Comparison of ENCODE assay signal across 21 cellular contexts in the genomic region with DNA sequence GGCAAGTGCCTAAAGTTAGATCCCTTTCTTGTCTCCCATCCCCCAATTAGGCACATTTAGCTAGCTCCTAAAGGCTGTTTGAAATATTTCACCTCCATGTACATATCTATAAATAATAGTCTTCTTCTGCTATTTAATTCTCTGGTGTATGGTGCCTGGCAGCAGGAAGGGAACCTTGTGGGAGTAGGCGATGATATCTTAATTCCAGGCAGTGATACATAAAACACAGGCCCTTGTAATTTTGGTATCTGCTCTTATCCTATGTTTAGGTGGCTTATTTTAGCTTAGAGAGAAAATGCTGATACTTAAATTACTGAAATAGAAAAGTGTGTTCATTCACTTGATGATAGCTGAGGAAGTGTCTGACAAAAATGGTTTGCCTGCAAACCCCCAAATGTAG.
DNase-seq lines count a peak whose midpoint lies in the region; ATAC-seq and TF ChIP-seq lines count a peak whose summit lies in the region.
"Had no signal": no experiment of that assay in that cellular context is flagged by ENCODE, and none has a peak within 500 bp of the region (broad histone marks: within the 10 kb centered on the region; RNA-seq: fewer than 3 reads in every experiment).

No MANE protein-coding gene starts in this region.

- TF ChIP-seq CTCF in right atrium auricular region (IDR thresholded peaks at IDR 0.05) (no peak), cardiac muscle cell (IDR thresholded peaks at IDR 0.05; ENCODE audit: low read depth, low read length) (no peak), lung (IDR thresholded peaks at IDR 0.05; ENCODE audit: control extremely low read depth, extremely low read depth) (no peak), brain microvascular endothelial cell (IDR thresholded peaks at IDR 0.05; ENCODE audit: low read depth, low read length, missing control alignments) (no peak), MM.1S (IDR thresholded peaks at IDR 0.05; ENCODE audit: low read length) (no peak)

- no peaks in the 10 kb centered on the region for H4K20me1 ChIP-seq in MM.1S (ENCODE audit: insufficient read depth, low read length)
- H4K20me1 ChIP-seq: BLaER1 had no signal

- H3K36me3 ChIP-seq in right atrium auricular region (no peaks in the 10 kb centered on the region), cardiac muscle cell (no peaks in the 10 kb centered on the region), lung (ENCODE audit: control insufficient read depth in 2 of 2, insufficient read depth in 2 of 2, low read length in 2 of 2) (no peaks in the 10 kb centered on the region), brain microvascular endothelial cell (replicated peaks) (no peaks in the 10 kb centered on the region), MM.1S (replicated peaks; ENCODE audit: insufficient read depth, low read length) (no peaks in the 10 kb centered on the region)
- H3K36me3 ChIP-seq: BLaER1 had no signal

- no peak overlapping the region for H2AFZ ChIP-seq in MM.1S (ENCODE audit: low read length)
- H2AFZ ChIP-seq: GM23248 had no signal

- H3K4me2 ChIP-seq in MM.1S (ENCODE audit: low read depth, low read length): no peak overlapping the region
- H3K4me2 ChIP-seq: BLaER1 had no signal

- ATAC-seq in Right ventricle myocardium inferior (peak; percentile 59), left cardiac atrium (peak; percentile 51 to 55), lung (ENCODE audit: insufficient read depth, low FRiP score) (no peak), GM18502 (IDR thresholded peaks at IDR 0.05; ENCODE audit: poor library complexity, unreplicated experiment) (no peak)
- ATAC-seq: CD8-positive, alpha-beta T cell; GM12878; HCT116 had no signal

- H3K9me3 ChIP-seq in right atrium auricular region (no peaks in the 10 kb centered on the region), cardiac muscle cell (ENCODE audit: low read depth) (no peaks in the 10 kb centered on the region), lung (ENCODE audit: control insufficient read depth in 2 of 2, insufficient read depth in 1 of 2, low read length in 1 of 2) (no peaks in the 10 kb centered on the region), MM.1S (replicated peaks; ENCODE audit: insufficient read depth, low read length) (no peaks in the 10 kb centered on the region)
- H3K9me3 ChIP-seq: BLaER1 had no signal

- H3K4me1 ChIP-seq in right atrium auricular region: no peaks in the 10 kb centered on the region
- H3K4me1 ChIP-seq in cardiac muscle cell (ENCODE audit: low read depth): peaks cover 17% of the 10 kb centered on the region
- peaks cover 0 to 9% of the 10 kb centered on the region in 2 donors for H3K4me1 ChIP-seq in lung (ENCODE audit: control insufficient read depth in 2 of 2, insufficient read depth in 2 of 2, low read length in 2 of 2)
- H3K4me1 ChIP-seq in MM.1S (ENCODE audit: low read length): peaks cover 22% of the 10 kb centered on the region
- H3K4me1 ChIP-seq: BLaER1 had no signal

- H3K27ac ChIP-seq in right atrium auricular region: peak overlapping the region in 1 of 2 donors; percentile 61
- H3K27ac ChIP-seq in cardiac muscle cell: peak overlapping the region; percentile 65
- no peak overlapping the region for H3K27ac ChIP-seq in lung (ENCODE audit: low read depth in 1 of 2, low read length in 1 of 2)
- no peak overlapping the region for H3K27ac ChIP-seq in brain microvascular endothelial cell
- H3K27ac ChIP-seq in MM.1S (ENCODE audit: low read length): no peak overlapping the region
- H3K27ac ChIP-seq: 22Rv1, BLaER1, C4-2B, GM23248 had no signal

- in situ Hi-C loops in brain microvascular endothelial cell (cut with HindIII; ENCODE audit: low pct_ligation_motif_present, low sequenced_read_pairs): no loop called here

- H3K4me3 ChIP-seq in right atrium auricular region (no peak overlapping the region), cardiac muscle cell (no peak overlapping the region), lung (no peak overlapping the region), brain microvascular endothelial cell (ENCODE audit: low read depth, low read length) (no peak overlapping the region), MM.1S (ENCODE audit: low read length) (no peak overlapping the region)
- H3K4me3 ChIP-seq: BLaER1, GM12878, GM23248 had no signal

- H3K79me2 ChIP-seq in MM.1S (ENCODE audit: low read length): no peaks in the 10 kb centered on the region

- intact Hi-C loops in Right ventricle myocardium inferior (cut with DNase I) (no loop called here), left cardiac atrium (cut with DNase I) (no loop called here)

- 56 to 93% methylated on average over 1 of the region's 1 CpG for WGBS in lung, 2 donors

- H3K9me2 ChIP-seq in MM.1S (replicated peaks; ENCODE audit: insufficient read depth, low read length): no peaks in the 10 kb centered on the region

- no peaks in the 10 kb centered on the region for H3F3A ChIP-seq in MM.1S (ENCODE audit: insufficient read depth, low read length)

- H3K27me3 ChIP-seq in right atrium auricular region: no peaks in the 10 kb centered on the region
- no peaks in the 10 kb centered on the region for H3K27me3 ChIP-seq in cardiac muscle cell
- no peaks in the 10 kb centered on the region for H3K27me3 ChIP-seq in lung (ENCODE audit: control insufficient read depth, insufficient read depth)
- no peaks in the 10 kb centered on the region for H3K27me3 ChIP-seq in brain microvascular endothelial cell (replicated peaks)
- no peaks in the 10 kb centered on the region for H3K27me3 ChIP-seq in MM.1S (replicated peaks; ENCODE audit: insufficient read depth, low read length)
- H3K27me3 ChIP-seq: BLaER1 had no signal

- DNase-seq in Right ventricle myocardium inferior (ENCODE audit: missing footprints) (no peak), right atrium auricular region (ENCODE audit: low spot score) (no peak), cardiac muscle cell (ENCODE audit: low read depth in 1 of 2, low spot score in 1 of 2) (peak in 1 of 2 donors; percentile 7), left cardiac atrium (no peak), lung (ENCODE audit: low spot score) (peak; percentile 1), brain microvascular endothelial cell (no peak), MM.1S (no peak)
- DNase-seq: CD4-positive, CD25-positive, alpha-beta regulatory T cell; CD8-positive, alpha-beta T cell; DMS 273 treated with DMSO at 0.1 percent for 48 hours; DMS79; EL; GDM1; GM23248; H9 had no signal

- no peak overlapping the region for H3K9ac ChIP-seq in MM.1S (ENCODE audit: low read length)
- H3K9ac ChIP-seq: BLaER1, GM23248 had no signal

Comparison
In these comparisons a context has a peak if more than half of its experiments do, and no peak if none do; other contexts are left out.
1. ATAC-seq: peak in Right ventricle myocardium inferior (single experiment) and left cardiac atrium (2 of 2); none in lung (single experiment) and GM18502 (single experiment).